In the genomic region with DNA sequence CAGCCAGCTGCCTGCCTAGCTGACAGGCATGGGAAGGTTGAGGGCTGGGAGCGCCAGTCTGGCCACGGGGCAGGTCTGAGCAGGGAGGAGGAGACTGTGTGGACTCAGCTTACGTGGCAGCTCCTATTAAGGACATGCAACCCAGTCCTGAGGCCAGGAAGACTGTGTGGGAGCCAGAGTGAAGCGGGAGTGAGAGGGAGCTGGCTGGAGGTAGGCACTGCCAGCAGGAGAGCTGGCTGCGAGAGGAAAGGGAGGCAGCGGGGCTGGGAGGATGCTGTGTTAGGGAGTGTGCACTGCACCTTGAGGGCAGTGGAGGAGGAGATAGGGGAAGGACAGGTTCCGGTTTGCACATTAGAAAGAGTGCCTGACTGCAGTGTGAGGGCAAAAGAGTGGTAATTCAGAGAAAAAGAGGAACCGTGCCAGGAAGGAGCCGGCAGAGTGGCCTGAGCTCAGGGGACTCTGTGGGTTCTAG, we compare ENCODE assay signal across 7 cellular contexts.
A peak's percentile ranks its signal among the peaks of the same experiment; 100 is the strongest.
DNase-seq lines count a peak whose midpoint lies in the region; TF ChIP-seq lines count a peak whose summit lies in the region.

No MANE protein-coding gene starts in this region.

- no peak for TF ChIP-seq CTCF in GM20000 (IDR thresholded peaks at IDR 0.05; ENCODE audit: extremely low read depth, missing control alignments)

- DNase-seq in GM20000 (ENCODE audit: low spot score) (peak; percentile 39), HT1080 (ENCODE audit: low read depth) (peak; percentile 34), cerebellum (ENCODE audit: low spot score) (peak; percentile 82), renal cortical epithelial cell (ENCODE audit: low read depth) (peak; percentile 42), DMS79 treated with DMSO at 0.1 percent for 48 hours (lab: John Stamatoyannopoulos, UW) (no peak), NCI-H2171 (lab: John Stamatoyannopoulos, UW) (no peak), LoVo (ENCODE audit: low spot score) (no peak)

Comparison
In these comparisons a context has a peak if more than half of its experiments do, and no peak if none do; other contexts are left out.
1. DNase-seq: peak in GM20000 (single experiment), HT1080 (single experiment), cerebellum (single experiment) and renal cortical epithelial cell (single experiment); none in DMS79 treated with DMSO at 0.1 percent for 48 hours (single experiment), NCI-H2171 (single experiment) and LoVo (single experiment).